8 cellular contexts compared by ENCODE assay signal in genomic region chr3:72185549-72186484, GRCh38.
DNase-seq lines count a peak whose midpoint lies in the region; ATAC-seq and TF ChIP-seq lines count a peak whose summit lies in the region.

No MANE protein-coding gene starts in this region.

- H3K36me3 ChIP-seq in BJ (ENCODE audit: control insufficient read depth, insufficient read depth, low read length) = no peaks in the 10 kb centered on the region
- no peaks in the 10 kb centered on the region for H3K36me3 ChIP-seq in left ventricle myocardium inferior

- peak overlapping the region; percentile 70 for H3K27ac Mint-ChIP-seq in activated T-helper 17 cell treated with anti-CD3 and anti-CD28 coated beads, Interleukin-2, amount 50 U/mL, for 72 hours
- H3K27ac Mint-ChIP-seq in naive B cell (peak overlapping the region in 4 of 6 donors; percentile 35 to 67 (median 65)), natural killer cell (no peak overlapping the region), WTC11 (no peak overlapping the region)

- H3K4me3 ChIP-seq in BJ (ENCODE audit: low read depth, low read length) (no peak overlapping the region), left ventricle myocardium inferior (no peak overlapping the region)

- no peaks in the 10 kb centered on the region for H3K4me1 ChIP-seq in left ventricle myocardium inferior

- H3K4me1 Mint-ChIP-seq in activated T-helper 17 cell treated with anti-CD3 and anti-CD28 coated beads, Interleukin-2, amount 50 U/mL, for 72 hours = peaks cover 8% of the 10 kb centered on the region
- H3K4me1 Mint-ChIP-seq in naive B cell (peaks cover 26 to 63% (median 51%) of the 10 kb centered on the region in 3 donors), natural killer cell (no peaks in the 10 kb centered on the region), WTC11 (no peaks in the 10 kb centered on the region)

- no peak overlapping the region for H3K27ac ChIP-seq in left ventricle myocardium inferior (replicated peaks)

- intact Hi-C loops in natural killer cell (cut with micrococcal nuclease) (no loop called here), left ventricle myocardium inferior (cut with micrococcal nuclease) (no loop called here)

- H3K36me3 Mint-ChIP-seq in activated T-helper 17 cell treated with anti-CD3 and anti-CD28 coated beads, Interleukin-2, amount 50 U/mL, for 72 hours (ENCODE audit: low read depth) = no peaks in the 10 kb centered on the region
- H3K36me3 Mint-ChIP-seq in naive B cell (no peaks in the 10 kb centered on the region), natural killer cell (no peaks in the 10 kb centered on the region), WTC11 (no peaks in the 10 kb centered on the region)

- H3K9me3 Mint-ChIP-seq in activated T-helper 17 cell treated with anti-CD3 and anti-CD28 coated beads, Interleukin-2, amount 50 U/mL, for 72 hours = no peaks in the 10 kb centered on the region
- H3K9me3 Mint-ChIP-seq in naive B cell = peaks cover 0 to 3% (median 0%) of the 10 kb centered on the region in 7 donors
- H3K9me3 Mint-ChIP-seq in natural killer cell = no peaks in the 10 kb centered on the region
- peaks cover 5% of the 10 kb centered on the region for H3K9me3 Mint-ChIP-seq in WTC11

- CTCF ChIA-PET in BJ (lab: Yijun Ruan, JAX) = no interaction called here
- CTCF ChIA-PET in WTC11 (lab: Charles Lee) = interaction anchor here (0.8 to 1.2 kb wide), 4 partner anchors 13 to 533 kb away, joined by 3 to 4 read pairs (median 4); no protein-coding TSS in a partner anchor

- TF ChIP-seq CTCF in BJ (IDR thresholded peaks at IDR 0.05; ENCODE audit: insufficient read depth, low read depth, low read length) = no peak
- no peak for TF ChIP-seq CTCF in natural killer cell (IDR thresholded peaks at IDR 0.05)
- TF ChIP-seq CTCF in WTC11 (IDR thresholded peaks at IDR 0.05) = no peak
- no peak for TF ChIP-seq CTCF in left ventricle myocardium inferior (IDR thresholded peaks at IDR 0.05; ENCODE audit: borderline replicate concordance)

- peak; percentile 26 for DNase-seq in BJ (ENCODE audit: low read depth)
- DNase-seq in H4 (ENCODE audit: low spot score) = peak; percentile 37
- DNase-seq in naive B cell = peak; percentile 67
- no peak for DNase-seq in natural killer cell
- no peak for DNase-seq in WTC11 (ENCODE audit: low spot score)
- DNase-seq in left ventricle myocardium inferior = no peak
- DNase-seq in UCSD-AML1 (lab: John Stamatoyannopoulos, UW; ENCODE audit: unreplicated experiment) = no peak

- peaks cover 16% of the 10 kb centered on the region for H3K27me3 Mint-ChIP-seq in activated T-helper 17 cell treated with anti-CD3 and anti-CD28 coated beads, Interleukin-2, amount 50 U/mL, for 72 hours
- peaks cover 0 to 14% (median 11%) of the 10 kb centered on the region in 3 donors for H3K27me3 Mint-ChIP-seq in naive B cell
- peaks cover 11 to 17% of the 10 kb centered on the region in 2 donors for H3K27me3 Mint-ChIP-seq in natural killer cell (ENCODE audit: low read depth in 2 of 2)
- peaks cover 2% of the 10 kb centered on the region; the same call in 1 of the 2 replicates for H3K27me3 Mint-ChIP-seq in WTC11 (ENCODE audit: low read depth)

- POLR2A ChIA-PET in BJ (lab: Charles Lee) (no interaction called here), WTC11 (lab: Charles Lee) (no interaction called here)

- H3K27me3 ChIP-seq in BJ (ENCODE audit: control insufficient read depth, insufficient read depth, low read length) (peaks cover 3% of the 10 kb centered on the region; the same call in 1 of the 2 replicates), left ventricle myocardium inferior (ENCODE audit: low read depth) (no peaks in the 10 kb centered on the region)

- peaks cover 5% of the 10 kb centered on the region for H3K9me3 ChIP-seq in left ventricle myocardium inferior (replicated peaks)

- ATAC-seq in activated T-helper 17 cell treated with anti-CD3 and anti-CD28 coated beads, Interleukin-2, amount 50 U/mL, for 72 hours (replicated peaks) = peak; percentile 97
- ATAC-seq in naive B cell (ENCODE audit: low read depth in 2 of 2) (peak; percentile 97), natural killer cell (no peak), WTC11 (no peak)

- peak overlapping the region; percentile 26 for H3K4me3 Mint-ChIP-seq in activated T-helper 17 cell treated with anti-CD3 and anti-CD28 coated beads, Interleukin-2, amount 50 U/mL, for 72 hours
- H3K4me3 Mint-ChIP-seq in naive B cell (peak overlapping the region in 7 of 8 donors; percentile 38 to 76 (median 52)), natural killer cell (no peak overlapping the region), WTC11 (no peak overlapping the region)

TF ChIP-seq in WTC11, 78 proteins besides CTCF, POLR2A, EP300 and RAD21:
- TF ChIP-seq MAX (CRISPR knock-in tag; IDR thresholded peaks at IDR 0.05) = no peak
- no peak for TF ChIP-seq NR3C1 (CRISPR knock-in tag; conservative IDR thresholded peaks at IDR 0.05; ENCODE audit: low read depth)
- TF ChIP-seq USF1 (CRISPR knock-in tag; IDR thresholded peaks at IDR 0.05) = no peak

Comparison
In these comparisons a context has a peak if more than half of its experiments do, and no peak if none do; other contexts are left out.
1. DNase-seq: peak in BJ (single experiment), H4 (single experiment) and naive B cell (single experiment); none in natural killer cell (single experiment), WTC11 (single experiment), left ventricle myocardium inferior (single experiment) and UCSD-AML1 (single experiment).
2. ATAC-seq: peak in activated T-helper 17 cell treated with anti-CD3 and anti-CD28 coated beads, Interleukin-2, amount 50 U/mL, for 72 hours (single experiment) and naive B cell (2 of 2); none in natural killer cell (0 of 3) and WTC11 (single experiment).
3. H3K27ac Mint-ChIP-seq: peak in activated T-helper 17 cell treated with anti-CD3 and anti-CD28 coated beads, Interleukin-2, amount 50 U/mL, for 72 hours (single experiment) and naive B cell (4 of 6); none in natural killer cell (0 of 2) and WTC11 (single experiment).
4. H3K4me3 Mint-ChIP-seq: peak in activated T-helper 17 cell treated with anti-CD3 and anti-CD28 coated beads, Interleukin-2, amount 50 U/mL, for 72 hours (single experiment) and naive B cell (7 of 8); none in natural killer cell (single experiment) and WTC11 (single experiment).